In genomic region chr13:24159921-24160324, GRCh38 we compare ENCODE assay signal across 1 cellular context.
TF ChIP-seq lines count a peak whose summit lies in the region.

No MANE protein-coding gene starts in this region.

TF ChIP-seq in HepG2, 621 proteins besides CTCF, POLR2A, EP300 and RAD21 (continued from another document):
- TF ChIP-seq ZNF605 (CRISPR knock-in tag; IDR thresholded peaks at IDR 0.05) = 0 out of 2 replicates have a peak, but pooled peaks have one; percentile 30
